1 cellular context compared by ENCODE assay signal in the genomic region with DNA sequence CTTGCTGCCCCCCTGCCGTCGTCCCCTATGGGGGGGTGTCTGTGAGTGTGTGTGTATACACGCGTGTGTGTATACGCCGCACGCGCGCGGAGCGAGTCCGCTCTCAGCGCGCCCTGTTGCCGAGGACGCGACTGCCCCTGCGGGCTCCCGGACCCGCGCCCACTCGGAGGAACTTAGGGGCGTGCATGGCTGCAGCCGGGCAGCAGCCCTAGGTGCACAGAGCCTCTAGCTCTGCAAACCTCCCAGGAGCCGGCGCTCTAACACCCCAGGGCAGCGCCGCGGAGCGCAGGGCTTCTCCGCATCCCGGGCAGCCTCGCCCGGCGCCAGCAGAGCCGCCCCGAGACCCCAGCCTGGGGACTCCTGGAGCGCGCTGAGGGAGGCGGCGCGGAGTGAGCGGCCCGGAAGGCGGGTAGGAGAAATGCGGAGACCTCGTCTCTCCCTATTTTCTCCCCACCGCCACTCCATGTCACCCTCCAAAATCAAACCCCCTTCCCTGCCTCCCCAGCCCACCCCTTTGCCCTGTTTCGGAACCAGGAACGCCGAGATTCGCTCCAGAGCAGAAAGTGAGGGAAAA.
TF ChIP-seq lines count a peak whose summit lies in the region.

No MANE protein-coding gene starts in this region.

TF ChIP-seq in endothelial cell of umbilical vein, 7 proteins besides CTCF, POLR2A, EP300 and RAD21:
- TF ChIP-seq MYC (IDR thresholded peaks at IDR 0.05; ENCODE audit: low read depth, low read length) = no peak
- TF ChIP-seq GATA2 (IDR thresholded peaks at IDR 0.05; ENCODE audit: insufficient read depth, insufficient read length, low read depth, low read length) = no peak
- TF ChIP-seq FOS (IDR thresholded peaks at IDR 0.05; ENCODE audit: borderline replicate concordance, insufficient read depth, low read length) = no peak
- TF ChIP-seq POLR2AphosphoS5 (IDR thresholded peaks at IDR 0.05; ENCODE audit: insufficient read depth, low read depth, low read length) = no peak
- no peak for TF ChIP-seq EZH2 (IDR thresholded peaks at IDR 0.05; ENCODE audit: borderline replicate concordance, low read depth, low read length, severe bottlenecking)
- TF ChIP-seq JUN (IDR thresholded peaks at IDR 0.05; ENCODE audit: borderline replicate concordance, insufficient read depth, insufficient read length, low read depth) = no peak
- TF ChIP-seq, protein P1, sequence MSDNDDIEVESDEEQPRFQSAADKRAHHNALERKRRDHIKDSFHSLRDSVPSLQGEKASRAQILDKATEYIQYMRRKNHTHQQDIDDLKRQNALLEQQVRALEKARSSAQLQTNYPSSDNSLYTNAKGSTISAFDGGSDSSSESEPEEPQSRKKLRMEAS (IDR thresholded peaks at IDR 0.05; ENCODE audit: insufficient read depth, insufficient read length) = no peak
TF ChIP-seq in endothelial cell of umbilical vein: peak in this region for 0.
